Comparison of ENCODE assay signal across 22 cellular contexts in the genomic region with DNA sequence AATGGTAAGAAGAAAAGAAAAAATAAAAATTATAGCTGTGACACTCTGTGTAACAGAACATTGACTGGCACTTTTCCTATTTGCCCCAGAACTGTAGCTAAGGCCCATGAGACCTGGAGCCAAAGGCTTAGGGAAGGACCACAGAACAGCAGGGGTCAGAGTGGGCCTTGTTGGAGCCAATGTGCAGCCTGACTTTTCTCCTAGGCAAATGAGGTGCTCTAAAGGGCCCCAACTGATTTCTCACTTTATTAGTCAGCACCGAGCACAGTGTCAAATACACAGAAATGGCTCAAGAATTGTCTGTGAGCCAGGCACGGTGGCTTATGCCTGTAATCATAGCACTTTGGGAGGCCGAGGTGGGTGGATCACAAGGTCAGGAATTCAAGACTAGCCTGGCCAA. TPM values are rescaled to one million over a fixed set of nuclear protein-coding genes. Genes with fewer than 3 reads are reported as not detected.
DNase-seq lines count a peak whose midpoint lies in the region; ATAC-seq and TF ChIP-seq lines count a peak whose summit lies in the region.
"Had no signal": no experiment of that assay in that cellular context is flagged by ENCODE, and none has a peak within 500 bp of the region (broad histone marks: within the 10 kb centered on the region; RNA-seq: fewer than 3 reads in every experiment).

No MANE protein-coding gene starts in this region.

- H3K4me1 Mint-ChIP-seq in T-helper 17 cell: peaks cover 12% of the 10 kb centered on the region
- peaks cover 12% of the 10 kb centered on the region for H3K4me1 Mint-ChIP-seq in mesothelial cell of epicardium

- H3K27ac ChIP-seq in Karpas-422 (ENCODE audit: low read length): peak overlapping the region; percentile 94
- H3K27ac ChIP-seq in PC-9: no peak overlapping the region
- H3K27ac ChIP-seq: BLaER1 treated with 17β-estradiol and CSF1 and Interleukin-3, amounts not matched to agents 10 nM and 100 nM had no signal

- H3K79me2 ChIP-seq in Karpas-422 (ENCODE audit: low read length) (peaks cover 15% of the 10 kb centered on the region), PC-9 (ENCODE audit: low read depth) (peaks cover 6% of the 10 kb centered on the region)

- no peaks in the 10 kb centered on the region for H3K36me3 ChIP-seq in Karpas-422 (ENCODE audit: insufficient read depth, low read length)
- no peaks in the 10 kb centered on the region for H3K36me3 ChIP-seq in PC-9 (ENCODE audit: low read depth)
- H3K36me3 ChIP-seq: BE2C; BLaER1 treated with 17β-estradiol and CSF1 and Interleukin-3, amounts not matched to agents 10 nM and 100 nM had no signal

- H3K9me2 ChIP-seq in Karpas-422 (replicated peaks; ENCODE audit: insufficient read depth, low read length) (no peaks in the 10 kb centered on the region), PC-9 (ENCODE audit: insufficient read depth) (no peaks in the 10 kb centered on the region)

- H3K27me3 Mint-ChIP-seq in T-helper 17 cell: no peaks in the 10 kb centered on the region
- H3K27me3 Mint-ChIP-seq in mesothelial cell of epicardium (ENCODE audit: low read depth): no peaks in the 10 kb centered on the region
- H3K27me3 Mint-ChIP-seq: CD4-positive, alpha-beta T cell; CD8-positive, alpha-beta memory T cell had no signal

- TF ChIP-seq CTCF in GM12875 (IDR thresholded peaks at IDR 0.05; ENCODE audit: borderline replicate concordance, insufficient read depth, low read depth, low read length) (0 out of 2 replicates have a peak, but pooled peaks have one; percentile 2), PC-9 (conservative IDR thresholded peaks at IDR 0.05) (no peak), mesothelial cell of epicardium (IDR thresholded peaks at IDR 0.05; ENCODE audit: unreplicated experiment) (no peak)

- H3F3A ChIP-seq in PC-9 (ENCODE audit: insufficient read depth, low read depth): peaks cover 22% of the 10 kb centered on the region

- H3K9me3 ChIP-seq in Karpas-422 (ENCODE audit: low read length) (no peaks in the 10 kb centered on the region), PC-9 (ENCODE audit: insufficient read depth, low read depth) (no peaks in the 10 kb centered on the region), T-helper 17 cell (ENCODE audit: control insufficient read depth, low read length, poor library complexity, severe bottlenecking) (no peaks in the 10 kb centered on the region)
- H3K9me3 ChIP-seq: A549; BE2C; BLaER1 treated with 17β-estradiol and CSF1 and Interleukin-3, amounts not matched to agents 10 nM and 100 nM had no signal

- no peaks in the 10 kb centered on the region for H4K20me1 ChIP-seq in Karpas-422 (ENCODE audit: insufficient read depth, low read depth, low read length)
- no peaks in the 10 kb centered on the region for H4K20me1 ChIP-seq in PC-9 (ENCODE audit: insufficient read depth)

- POLR2A ChIA-PET in PC-9 (lab: Charles Lee; ENCODE audit: unreplicated experiment): no interaction called here

- no TSS peak for BruUV-seq in PC-9 (replicated peaks; lab: Mats Ljungman, UMichigan)

- peak overlapping the region; percentile 16 for H3K4me2 ChIP-seq in Karpas-422 (ENCODE audit: low read depth, low read length, poor library complexity, severe bottlenecking)
- H3K4me2 ChIP-seq in PC-9: peak overlapping the region; percentile 91
- H3K4me2 ChIP-seq: A549; BLaER1 treated with 17β-estradiol and CSF1 and Interleukin-3, amounts not matched to agents 10 nM and 100 nM; GM23338 had no signal

- H3K9ac ChIP-seq in Karpas-422 (ENCODE audit: low read length): peak overlapping the region; percentile 1; the same call in 1 of the 2 replicates
- H3K9ac ChIP-seq: BLaER1 treated with 17β-estradiol and CSF1 and Interleukin-3, amounts not matched to agents 10 nM and 100 nM had no signal

- peak; percentile 76 for DNase-seq in Karpas-422
- no peak for DNase-seq in PC-9
- DNase-seq in T-helper 17 cell: no peak
- no peak for DNase-seq in NCI-H128 (lab: John Stamatoyannopoulos, UW; ENCODE audit: unreplicated experiment)
- DNase-seq in mesothelial cell of epicardium (ENCODE audit: low spot score in 2 of 2, unreplicated experiment in 2 of 2): no peak
- no peak for DNase-seq in NCI-H1092 (lab: John Stamatoyannopoulos, UW)
- DNase-seq: 8988T; ACHN; AML-193; BE2C; CD4-positive, alpha-beta T cell; CD8-positive, alpha-beta memory T cell; DMS 273 treated with DMSO at 0.1 percent for 48 hours; DMS79 treated with DMSO at 0.1 percent for 48 hours; GF-D8; H9 had no signal

- H3K27ac Mint-ChIP-seq in T-helper 17 cell (no peak overlapping the region), mesothelial cell of epicardium (no peak overlapping the region)
- H3K27ac Mint-ChIP-seq: CD14-positive monocyte; CD4-positive, alpha-beta T cell; CD8-positive, alpha-beta memory T cell; GM23338; H9 had no signal

- no peak overlapping the region for H3K4me3 ChIP-seq in GM12875 (ENCODE audit: low read depth, low read length)
- H3K4me3 ChIP-seq in Karpas-422 (ENCODE audit: low read length): no peak overlapping the region
- H3K4me3 ChIP-seq in PC-9: no peak overlapping the region
- H3K4me3 ChIP-seq: A549; BLaER1 treated with 17β-estradiol and CSF1 and Interleukin-3, amounts not matched to agents 10 nM and 100 nM; GM23338 had no signal

- H3K4me1 ChIP-seq in Karpas-422 (ENCODE audit: low read length) (peaks cover 61% of the 10 kb centered on the region), PC-9 (replicated peaks; ENCODE audit: insufficient read depth) (peaks cover 48% of the 10 kb centered on the region)

- H3K36me3 Mint-ChIP-seq in T-helper 17 cell (ENCODE audit: low read depth) (no peaks in the 10 kb centered on the region), mesothelial cell of epicardium (no peaks in the 10 kb centered on the region)

- CTCF ChIA-PET in PC-9 (lab: Charles Lee): no interaction called here

- ATAC-seq in T-helper 17 cell: no peak
- ATAC-seq: A549, GM23338, HCT116 had no signal

- H2AFZ ChIP-seq in Karpas-422 (ENCODE audit: low read length): no peak overlapping the region
- H2AFZ ChIP-seq in PC-9: no peak overlapping the region
- H2AFZ ChIP-seq: GM23338 had no signal

- H3K4me3 Mint-ChIP-seq in T-helper 17 cell (no peak overlapping the region), mesothelial cell of epicardium (no peak overlapping the region)
- H3K4me3 Mint-ChIP-seq: CD14-positive monocyte, GM23338, H9 had no signal

- intact Hi-C loops in PC-9 (cut with micrococcal nuclease; ENCODE audit: unreplicated experiment): no loop called here

- peaks cover 3% of the 10 kb centered on the region for H3K9me3 Mint-ChIP-seq in mesothelial cell of epicardium
- H3K9me3 Mint-ChIP-seq: CD4-positive, alpha-beta T cell; CD8-positive, alpha-beta memory T cell; GM23338; H9 had no signal

- H3K27me3 ChIP-seq in Karpas-422 (ENCODE audit: low read length) (no peaks in the 10 kb centered on the region), PC-9 (ENCODE audit: insufficient read depth, low read depth) (no peaks in the 10 kb centered on the region)
- H3K27me3 ChIP-seq: BE2C; BLaER1 treated with 17β-estradiol and CSF1 and Interleukin-3, amounts not matched to agents 10 nM and 100 nM had no signal

RNA-seq across cellular contexts. Expression of a gene that starts 4.1 kb away (rescaled TPM):
- 55.4 and 86.6 TPM in 2 replicates for total RNA-seq in Karpas-422 (2014; rRNA removed; shearing (Covaris generic); ENCODE audit: low replicate concordance)
- total RNA-seq in PC-9 (2021) (30.3 and 35.7 TPM in 2 replicates), T-helper 17 cell (10 to 100 TPM in 1 of 2 donors, 1 to 10 TPM in 1; 9.9 to 10.2 TPM), mesothelial cell of epicardium (15.7 to 16.3 TPM (median 15.7 TPM) in 3 replicates)
